In genomic region chr12:389138-390096, GRCh38 we compare ENCODE assay signal across 1 cellular context.
TF ChIP-seq lines count a peak whose summit lies in the region.

Gene KDM5A (minus strand): TSS chr12:389320. CDS start chr12:389091, 229 bp downstream.

TF ChIP-seq in Ishikawa, 13 proteins besides CTCF, POLR2A, EP300 and RAD21 (continued from another document):
- TF ChIP-seq TAF1 (IDR thresholded peaks at IDR 0.05; ENCODE audit: low read depth) = peak; percentile 98
- TF ChIP-seq FOXM1 (IDR thresholded peaks at IDR 0.05; ENCODE audit: borderline replicate concordance, low read depth) = no peak
